Comparison of ENCODE assay signal across 11 cellular contexts in the genomic region with DNA sequence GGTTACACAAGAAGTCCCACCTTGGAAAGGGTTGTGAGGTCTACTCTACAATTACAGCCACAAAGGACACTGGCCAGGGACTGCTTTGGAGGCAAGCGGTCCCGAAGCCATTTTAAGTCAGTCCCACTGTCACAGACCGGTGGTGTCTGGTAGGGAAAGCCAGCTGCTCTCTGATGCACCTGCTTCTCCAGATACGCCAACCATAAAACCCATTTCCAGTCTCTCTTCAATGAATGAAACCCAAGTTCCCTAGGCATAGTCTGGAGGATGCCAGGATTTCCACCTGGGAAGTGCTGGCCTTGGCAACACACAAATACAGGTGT. TPM values are rescaled to one million over a fixed set of nuclear protein-coding genes. Genes with fewer than 3 reads are reported as not detected.
DNase-seq lines count a peak whose midpoint lies in the region; TF ChIP-seq lines count a peak whose summit lies in the region.
"Had no signal": no experiment of that assay in that cellular context is flagged by ENCODE, and none has a peak within 500 bp of the region (broad histone marks: within the 10 kb centered on the region; RNA-seq: fewer than 3 reads in every experiment).

No MANE protein-coding gene starts in this region.

- intact Hi-C loops in breast epithelium (cut with DNase I; ENCODE audit: low total_unique reads) (no loop called here), MCF 10A (cut with micrococcal nuclease) (no loop called here)

- H3K36me3 ChIP-seq in breast epithelium (no peaks in the 10 kb centered on the region), muscle layer of duodenum (ENCODE audit: control insufficient read depth in 1 of 2, insufficient read depth in 2 of 2, low read length in 2 of 2) (no peaks in the 10 kb centered on the region), tibial nerve (no peaks in the 10 kb centered on the region)
- H3K36me3 ChIP-seq: HAP-1, pancreas had no signal

- no TSS peak for BruUV-seq in MCF 10A (replicated peaks; lab: Mats Ljungman, UMichigan)

- H3K36me3 Mint-ChIP-seq in MCF 10A (ENCODE audit: insufficient read depth, unreplicated experiment) (no peaks in the 10 kb centered on the region), type B pancreatic cell (no peaks in the 10 kb centered on the region)

- no peaks in the 10 kb centered on the region for H3K9me3 Mint-ChIP-seq in MCF 10A (ENCODE audit: unreplicated experiment)
- no peaks in the 10 kb centered on the region for H3K9me3 Mint-ChIP-seq in type B pancreatic cell

- no peak overlapping the region for H3K4me3 ChIP-seq in breast epithelium
- H3K4me3 ChIP-seq in muscle layer of duodenum (ENCODE audit: low read depth in 1 of 2, low read length in 2 of 2) = no peak overlapping the region
- no peak overlapping the region for H3K4me3 ChIP-seq in tibial nerve
- H3K4me3 ChIP-seq: HAP-1, pancreas had no signal

- H3K4me1 ChIP-seq in breast epithelium (peaks cover 7 to 11% of the 10 kb centered on the region in 2 donors), muscle layer of duodenum (ENCODE audit: control insufficient read depth in 1 of 2, insufficient read depth in 2 of 2, low read length in 2 of 2) (peaks cover 18% of the 10 kb centered on the region in 2 donors), tibial nerve (peaks cover 4 to 100% (median 90%) of the 10 kb centered on the region in 4 donors)
- H3K4me1 ChIP-seq: HAP-1 had no signal

- H3K27me3 Mint-ChIP-seq in MCF 10A (ENCODE audit: insufficient read depth, unreplicated experiment) = no peaks in the 10 kb centered on the region
- H3K27me3 Mint-ChIP-seq in type B pancreatic cell = peaks cover 37% of the 10 kb centered on the region

- H3K27ac Mint-ChIP-seq in MCF 10A (ENCODE audit: low read depth, unreplicated experiment) (no peak overlapping the region), type B pancreatic cell (no peak overlapping the region)

- no peaks in the 10 kb centered on the region for H3K27me3 ChIP-seq in breast epithelium
- H3K27me3 ChIP-seq in muscle layer of duodenum (ENCODE audit: low read depth, low read length) = no peaks in the 10 kb centered on the region
- no peaks in the 10 kb centered on the region for H3K27me3 ChIP-seq in tibial nerve
- H3K27me3 ChIP-seq: pancreas had no signal

- WGBS in tibial nerve, 2 donors = 73 to 87% methylated on average over 4 of the region's 4 CpGs

- H3K4me3 Mint-ChIP-seq in MCF 10A (ENCODE audit: unreplicated experiment) (no peak overlapping the region), type B pancreatic cell (no peak overlapping the region)

- POLR2A ChIA-PET in MCF 10A (lab: Yijun Ruan, JAX) = interaction anchor here (1.1 to 1.2 kb wide), 3 partner anchors 23 to 41 kb away, joined by 3 read pairs; no protein-coding TSS in a partner anchor

- H3K9me3 ChIP-seq in breast epithelium (no peaks in the 10 kb centered on the region), muscle layer of duodenum (ENCODE audit: control insufficient read depth in 1 of 2, low read length in 2 of 2) (no peaks in the 10 kb centered on the region), tibial nerve (no peaks in the 10 kb centered on the region)
- H3K9me3 ChIP-seq: HAP-1, pancreas had no signal

- H3K27ac ChIP-seq in breast epithelium (peak overlapping the region; percentile 80 to 94), angular gyrus (ENCODE audit: low read depth, low read length) (peak overlapping the region; percentile 50), muscle layer of duodenum (ENCODE audit: low read length) (peak overlapping the region; percentile 6), tibial nerve (peak overlapping the region; percentile 66 to 96 (median 84))

- DNase-seq in breast epithelium (ENCODE audit: low spot score in 2 of 2) (no peak), MCF 10A (ENCODE audit: unreplicated experiment) (no peak), tibial nerve (ENCODE audit: low spot score in 2 of 2) (no peak), type B pancreatic cell (ENCODE audit: extremely low spot score, unreplicated experiment) (no peak), hypothalamus (lab: John Stamatoyannopoulos, UW) (no peak), NOMO-1 treated with dmso at 0.1 percent for 144 hours (lab: John Stamatoyannopoulos, UW; ENCODE audit: unreplicated experiment) (no peak)
- DNase-seq: activated CD4-positive, alpha-beta T cell treated with anti-CD3 and anti-CD28 coated beads, Interleukin-2, amount 50 U/mL, for 4 hours had no signal

- CTCF ChIA-PET in MCF 10A (lab: Yijun Ruan, JAX) = interaction anchor here (0.8 to 1.5 kb wide), 3 partner anchors 19 to 43 kb away, joined by 3 to 8 read pairs (median 3); no protein-coding TSS in a partner anchor

- peaks cover 32% of the 10 kb centered on the region for H3K4me1 Mint-ChIP-seq in MCF 10A (ENCODE audit: insufficient read depth, unreplicated experiment)
- peaks cover 8% of the 10 kb centered on the region for H3K4me1 Mint-ChIP-seq in type B pancreatic cell (ENCODE audit: unreplicated experiment)

- TF ChIP-seq POLR2A in breast epithelium (IDR thresholded peaks at IDR 0.05) (no peak), tibial nerve (IDR thresholded peaks at IDR 0.05) (no peak)

- no peak for TF ChIP-seq CTCF in breast epithelium (IDR thresholded peaks at IDR 0.05)
- no peak for TF ChIP-seq CTCF in MCF 10A (IDR thresholded peaks at IDR 0.05; ENCODE audit: unreplicated experiment)
- no peak for TF ChIP-seq CTCF in tibial nerve (IDR thresholded peaks at IDR 0.05)
- no peak for TF ChIP-seq CTCF in type B pancreatic cell (conservative IDR thresholded peaks at IDR 0.05)

- TF ChIP-seq EP300 in tibial nerve (IDR thresholded peaks at IDR 0.05) = no peak

RNA-seq across cellular contexts. Expression of gene SYNE3, which starts 32.6 kb away (rescaled TPM):
- total RNA-seq in breast epithelium (100 to 1,000 TPM in 1 of 3 donors, 10 to 100 TPM in 2; 13.5 to 112 (median 22.0) TPM), MCF 10A (2022) (8.9 and 9.5 TPM in 2 replicates), tibial nerve (100 to 1,000 TPM in 1 of 4 donors, 10 to 100 TPM in 3; 71.0 to 106 (median 87.5) TPM), type B pancreatic cell (ENCODE audit: low replicate concordance) (0.65 and 2.9 TPM in 2 replicates)

RNA-seq across cellular contexts. Expression of gene GLRX5, which starts 51.0 kb away (rescaled TPM):
- total RNA-seq in breast epithelium (10 to 100 TPM; 29.1 to 36.1 (median 33.6) TPM), MCF 10A (2022) (32.2 and 39.8 TPM in 2 replicates), tibial nerve (10 to 100 TPM; 26.4 to 44.7 (median 34.6) TPM), type B pancreatic cell (ENCODE audit: low replicate concordance) (48.8 and 59.4 TPM in 2 replicates)

Comparison
In these comparisons a context has a peak if more than half of its experiments do, and no peak if none do; other contexts are left out.
1. H3K27ac ChIP-seq: peak in every context shown above with its lines; median percentile 87 in breast epithelium; 84 in tibial nerve; 50 in angular gyrus; 6 in muscle layer of duodenum.